ENCODE assay signal across 8 cellular contexts in genomic region chr19:47110521-47111080, GRCh38. TPM values are rescaled to one million over a fixed set of nuclear protein-coding genes. Genes with fewer than 3 reads are reported as not detected.
DNase-seq lines count a peak whose midpoint lies in the region; FAIRE-seq and TF ChIP-seq lines count a peak whose summit lies in the region.

No MANE protein-coding gene starts in this region.

- peaks cover 55% of the 10 kb centered on the region for H3K79me2 ChIP-seq in mesendoderm (ENCODE audit: control insufficient read depth, insufficient read depth, low read length)

- H3K4ac ChIP-seq in mesendoderm (ENCODE audit: low read depth, low read length): peak overlapping the region; percentile 100

- peak overlapping the region; percentile 89 for H3K4me3 Mint-ChIP-seq in T-helper 1 cell treated with Interleukin-12 subunit alpha and Interleukin-12 subunit beta and Interleukin-4 antibody, amounts not matched to agents 30 μg/mL and 1 μg/mL, for 36 hours

- H3K4me2 ChIP-seq in mesendoderm (ENCODE audit: low read length): peak overlapping the region; percentile 77

- H3K27ac ChIP-seq in mesendoderm (ENCODE audit: low read depth, low read length) (peak overlapping the region; percentile 99), suprapubic skin (peak overlapping the region; percentile 99)

- peak overlapping the region; percentile 96 for H3K27ac Mint-ChIP-seq in T-helper 1 cell treated with Interleukin-12 subunit alpha and Interleukin-12 subunit beta and Interleukin-4 antibody, amounts not matched to agents 30 μg/mL and 1 μg/mL, for 36 hours

- peak overlapping the region; percentile 99 for H3K56ac ChIP-seq in mesendoderm (ENCODE audit: low read length)

- no peak overlapping the region for H4K5ac ChIP-seq in mesendoderm (ENCODE audit: low read length)

- H3K4me1 Mint-ChIP-seq in T-helper 1 cell treated with Interleukin-12 subunit alpha and Interleukin-12 subunit beta and Interleukin-4 antibody, amounts not matched to agents 30 μg/mL and 1 μg/mL, for 36 hours (ENCODE audit: low read depth): peaks cover 51% of the 10 kb centered on the region

- H3K27me3 ChIP-seq in bronchial epithelial cell (ENCODE audit: control insufficient read depth, insufficient read depth, low read length) (no peaks in the 10 kb centered on the region), mesendoderm (ENCODE audit: insufficient read depth, low read length, poor library complexity) (no peaks in the 10 kb centered on the region), suprapubic skin (no peaks in the 10 kb centered on the region)

- no peak for TF ChIP-seq EP300 in suprapubic skin (IDR thresholded peaks at IDR 0.05)

- H2AK5ac ChIP-seq in mesendoderm (ENCODE audit: low read length): peak overlapping the region; percentile 79

- no peak for FAIRE-seq in bronchial epithelial cell (lab: Jason Lieb, UNC)

- H3K27me3 Mint-ChIP-seq in T-helper 1 cell treated with Interleukin-12 subunit alpha and Interleukin-12 subunit beta and Interleukin-4 antibody, amounts not matched to agents 30 μg/mL and 1 μg/mL, for 36 hours (ENCODE audit: low read depth): no peaks in the 10 kb centered on the region

- H3K36me3 ChIP-seq in bronchial epithelial cell (ENCODE audit: control insufficient read depth, insufficient read depth, low read length) (peaks cover 2% of the 10 kb centered on the region), mesendoderm (ENCODE audit: control insufficient read depth, insufficient read depth, low read length) (no peaks in the 10 kb centered on the region), suprapubic skin (no peaks in the 10 kb centered on the region)

- H3K79me1 ChIP-seq in mesendoderm (ENCODE audit: low read length): peaks cover 7% of the 10 kb centered on the region

- no peak for TF ChIP-seq POLR2A in suprapubic skin (IDR thresholded peaks at IDR 0.05)

- H3K4me3 ChIP-seq in bronchial epithelial cell (ENCODE audit: low read depth, low read length) (peak overlapping the region; percentile 69), mesendoderm (ENCODE audit: low read length) (peak overlapping the region; percentile 74), suprapubic skin (peak overlapping the region; percentile 97)

- WGBS in mesendoderm (ENCODE audit: extremely low coverage, insufficient coverage, low lambda C conversion rate): no CpG with 5 or more reads among the region's 16 CpGs
- 4% methylated on average over 16 of the region's 16 CpGs for whole genome bisulfite sequencing in suprapubic skin

- H3K23ac ChIP-seq in mesendoderm (ENCODE audit: low read length): peak overlapping the region; percentile 29

- TF ChIP-seq CTCF in bronchial epithelial cell (IDR thresholded peaks at IDR 0.05; ENCODE audit: insufficient read depth, low read length, severe bottlenecking) (no peak), suprapubic skin (IDR thresholded peaks at IDR 0.05) (no peak)

- H3K9ac ChIP-seq in mesendoderm (ENCODE audit: low read length): peak overlapping the region; percentile 99

- H3K18ac ChIP-seq in mesendoderm (ENCODE audit: low read length): peak overlapping the region; percentile 98

- no peaks in the 10 kb centered on the region for H3K9me3 ChIP-seq in suprapubic skin

- DNase-seq in NCI-H1436 (lab: John Stamatoyannopoulos, UW) (peak; percentile 33), NCI-H1436 treated with DMSO at 0.1 percent for 48 hours (lab: John Stamatoyannopoulos, UW) (no peak), bronchial epithelial cell (ENCODE audit: low read depth) (no peak), mesendoderm (peak; percentile 35), suprapubic skin (ENCODE audit: low spot score in 2 of 2) (no peak), SIG-M5 (lab: John Stamatoyannopoulos, UW) (no peak), COR-L47 (lab: John Stamatoyannopoulos, UW) (no peak)

- H3K4me1 ChIP-seq in mesendoderm (ENCODE audit: control insufficient read depth, low read depth, low read length): no peaks in the 10 kb centered on the region
- peaks cover 55% of the 10 kb centered on the region for H3K4me1 ChIP-seq in suprapubic skin

- H3K36me3 Mint-ChIP-seq in T-helper 1 cell treated with Interleukin-12 subunit alpha and Interleukin-12 subunit beta and Interleukin-4 antibody, amounts not matched to agents 30 μg/mL and 1 μg/mL, for 36 hours (ENCODE audit: low read depth): peaks cover 35% of the 10 kb centered on the region

- H2BK15ac ChIP-seq in mesendoderm (replicated peaks; ENCODE audit: low read depth): no peak overlapping the region

- peak overlapping the region; percentile 30 for H2BK120ac ChIP-seq in mesendoderm (ENCODE audit: low read depth, low read length)

- peak overlapping the region; percentile 94 for H2BK5ac ChIP-seq in mesendoderm (ENCODE audit: low read length)

- no peaks in the 10 kb centered on the region for H3K9me3 Mint-ChIP-seq in T-helper 1 cell treated with Interleukin-12 subunit alpha and Interleukin-12 subunit beta and Interleukin-4 antibody, amounts not matched to agents 30 μg/mL and 1 μg/mL, for 36 hours

- peak overlapping the region; percentile 41 for H4K8ac ChIP-seq in mesendoderm (ENCODE audit: low read depth, low read length)

RNA-seq across cellular contexts. Expression of gene ZC3H4, which starts 3.0 kb away (rescaled TPM):
- total RNA-seq in bronchial epithelial cell (2.6 and 7.0 TPM in 2 replicates), suprapubic skin (10 to 100 TPM; 24.2 to 42.8 (median 31.7) TPM)
- polyA plus RNA-seq in mesendoderm (2013, experiment 1 of 2): 40.0 TPM
- polyA plus RNA-seq in mesendoderm (2013, experiment 2 of 2): 40.7 TPM

RNA-seq across cellular contexts. Expression of gene SAE1, which starts 20.0 kb away (rescaled TPM):
- total RNA-seq in bronchial epithelial cell (90.6 and 108 TPM in 2 replicates), suprapubic skin (10 to 100 TPM; 22.4 to 51.9 (median 44.7) TPM)
- 240 TPM for polyA plus RNA-seq in mesendoderm (2013, experiment 1 of 2)
- polyA plus RNA-seq in mesendoderm (2013, experiment 2 of 2): 241 TPM

Comparison
In these comparisons a context has a peak if more than half of its experiments do, and no peak if none do; other contexts are left out.
1. DNase-seq: peak in NCI-H1436 (single experiment) and mesendoderm (single experiment); none in NCI-H1436 treated with DMSO at 0.1 percent for 48 hours (single experiment), bronchial epithelial cell (single experiment), suprapubic skin (0 of 2), SIG-M5 (single experiment) and COR-L47 (single experiment).
2. Peak in every context shown above with its lines, with median percentiles within 50 percentile points of each other: H3K4me3 ChIP-seq.